Comparison of ENCODE assay signal across 17 cellular contexts in the genomic region with DNA sequence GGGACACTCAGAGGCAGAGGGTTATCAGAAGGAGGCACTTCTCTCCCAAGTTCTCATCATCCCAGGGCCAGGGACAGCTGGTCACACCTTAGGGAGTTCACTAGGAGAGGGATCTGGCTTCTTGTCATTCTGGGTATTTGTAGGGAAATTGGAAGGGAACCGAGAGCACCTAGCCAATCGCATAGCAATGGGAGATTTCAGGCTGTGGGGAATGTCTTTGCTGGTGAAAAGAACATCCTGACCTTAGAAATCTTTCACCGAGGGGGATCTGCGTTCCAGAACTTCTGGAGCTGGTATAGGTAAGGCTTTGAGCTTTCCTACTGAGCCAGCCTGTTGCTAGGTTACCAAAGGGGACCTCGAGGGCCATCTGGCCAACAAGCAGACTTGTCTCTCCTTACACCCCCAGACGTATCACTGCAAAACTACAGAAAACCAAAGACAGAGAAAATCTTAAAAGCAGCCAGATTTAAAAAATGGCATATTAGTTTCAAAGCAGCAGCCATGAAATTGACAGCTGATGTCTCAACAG. TPM values are rescaled to one million over a fixed set of nuclear protein-coding genes. Genes with fewer than 3 reads are reported as not detected.
A peak's percentile ranks its signal among the peaks of the same experiment; 100 is the strongest.
DNase-seq lines count a peak whose midpoint lies in the region; ATAC-seq and TF ChIP-seq lines count a peak whose summit lies in the region.
"Had no signal": no experiment of that assay in that cellular context is flagged by ENCODE, and none has a peak within 500 bp of the region (broad histone marks: within the 10 kb centered on the region; RNA-seq: fewer than 3 reads in every experiment).

No MANE protein-coding gene starts in this region.

- no peak for ATAC-seq in natural killer cell treated with Interleukin-12 subunit alpha and Interleukin-12 subunit beta and Interleukin-15 and Interleukin-18, amount 100 ng/mL, for 72 hours
- no peak for ATAC-seq in natural killer cell
- ATAC-seq in GM21786 (IDR thresholded peaks at IDR 0.05; ENCODE audit: unreplicated experiment): no peak
- ATAC-seq: GM23338 had no signal

- TF ChIP-seq CTCF in natural killer cell (IDR thresholded peaks at IDR 0.05): no peak
- no peak for TF ChIP-seq CTCF in osteocyte (IDR thresholded peaks at IDR 0.05)
- no peak for TF ChIP-seq CTCF in MCF 10A (IDR thresholded peaks at IDR 0.05; ENCODE audit: unreplicated experiment)

- no peak overlapping the region for H3K4me3 Mint-ChIP-seq in natural killer cell treated with Interleukin-12 subunit alpha and Interleukin-12 subunit beta and Interleukin-15 and Interleukin-18, amount 100 ng/mL, for 72 hours
- H3K4me3 Mint-ChIP-seq in natural killer cell (no peak overlapping the region), osteocyte (ENCODE audit: unreplicated experiment) (no peak overlapping the region), MCF 10A (ENCODE audit: unreplicated experiment) (no peak overlapping the region)
- H3K4me3 Mint-ChIP-seq: GM23338 had no signal

- peak overlapping the region in 1 of 2 donors; percentile 12 for H3K27ac Mint-ChIP-seq in natural killer cell treated with Interleukin-12 subunit alpha and Interleukin-12 subunit beta and Interleukin-15 and Interleukin-18, amount 100 ng/mL, for 72 hours
- no peak overlapping the region for H3K27ac Mint-ChIP-seq in natural killer cell
- no peak overlapping the region for H3K27ac Mint-ChIP-seq in osteocyte (ENCODE audit: unreplicated experiment)
- H3K27ac Mint-ChIP-seq in MCF 10A (ENCODE audit: low read depth, unreplicated experiment): no peak overlapping the region
- H3K27ac Mint-ChIP-seq: GM23338 had no signal

- H3K4me1 Mint-ChIP-seq in natural killer cell treated with Interleukin-12 subunit alpha and Interleukin-12 subunit beta and Interleukin-15 and Interleukin-18, amount 100 ng/mL, for 72 hours (ENCODE audit: low read depth in 2 of 2): peaks cover 3 to 12% of the 10 kb centered on the region in 2 donors
- H3K4me1 Mint-ChIP-seq in natural killer cell: no peaks in the 10 kb centered on the region
- H3K4me1 Mint-ChIP-seq in osteocyte (ENCODE audit: unreplicated experiment): no peaks in the 10 kb centered on the region
- peaks cover 4% of the 10 kb centered on the region for H3K4me1 Mint-ChIP-seq in MCF 10A (ENCODE audit: insufficient read depth, unreplicated experiment)
- H3K4me1 Mint-ChIP-seq: CD4-positive, CD25-positive, alpha-beta regulatory T cell; CD8-positive, alpha-beta memory T cell had no signal

- no peaks in the 10 kb centered on the region for H3K36me3 Mint-ChIP-seq in natural killer cell treated with Interleukin-12 subunit alpha and Interleukin-12 subunit beta and Interleukin-15 and Interleukin-18, amount 100 ng/mL, for 72 hours
- H3K36me3 Mint-ChIP-seq in natural killer cell (peaks cover 5% of the 10 kb centered on the region), osteocyte (ENCODE audit: unreplicated experiment) (no peaks in the 10 kb centered on the region), MCF 10A (ENCODE audit: insufficient read depth, unreplicated experiment) (peaks cover 7% of the 10 kb centered on the region)

- intact Hi-C loops in natural killer cell (cut with micrococcal nuclease): no loop called here
- intact Hi-C loops in MCF 10A (cut with micrococcal nuclease): no loop called here

- no TSS peak for BruUV-seq in MCF 10A (replicated peaks; lab: Mats Ljungman, UMichigan)

- H3K27me3 Mint-ChIP-seq in natural killer cell treated with Interleukin-12 subunit alpha and Interleukin-12 subunit beta and Interleukin-15 and Interleukin-18, amount 100 ng/mL, for 72 hours: no peaks in the 10 kb centered on the region
- H3K27me3 Mint-ChIP-seq in natural killer cell (ENCODE audit: low read depth in 2 of 2): no peaks in the 10 kb centered on the region
- peaks cover 23% of the 10 kb centered on the region for H3K27me3 Mint-ChIP-seq in osteocyte (ENCODE audit: unreplicated experiment)
- peaks cover 9% of the 10 kb centered on the region for H3K27me3 Mint-ChIP-seq in MCF 10A (ENCODE audit: insufficient read depth, unreplicated experiment)

- POLR2A ChIA-PET in MCF 10A (lab: Yijun Ruan, JAX): interaction anchor here (0.6 kb wide), 2 partner anchors 18 to 58 kb away, joined by 3 read pairs; no protein-coding TSS in a partner anchor

- DNase-seq in natural killer cell treated with Interleukin-12 subunit alpha and Interleukin-12 subunit beta and Interleukin-15 and Interleukin-18, amount 100 ng/mL, for 72 hours (ENCODE audit: low spot score): peak; percentile 13
- DNase-seq in natural killer cell (no peak), NCI-H524 treated with DMSO at 0.1 percent for 48 hours (lab: John Stamatoyannopoulos, UW) (peak; percentile 9), cerebellar cortex (ENCODE audit: low spot score) (peak; percentile 61), osteocyte (ENCODE audit: extremely low spot score, unreplicated experiment) (peak; percentile 54), GM03348 (ENCODE audit: low spot score) (no peak), MCF 10A (ENCODE audit: unreplicated experiment) (no peak)
- DNase-seq: ACHN; BE2C; CD4-positive, CD25-positive, alpha-beta regulatory T cell; CD8-positive, alpha-beta memory T cell; COR-L47; DMS79 treated with DMSO at 0.1 percent for 48 hours; HCEC 1CT had no signal

- CTCF ChIA-PET in MCF 10A (lab: Yijun Ruan, JAX): interaction anchor here (0.5 to 0.8 kb wide), 4 partner anchors 15 to 813 kb away, joined by 3 read pairs; no protein-coding TSS in a partner anchor

- no peaks in the 10 kb centered on the region for H3K9me3 Mint-ChIP-seq in natural killer cell treated with Interleukin-12 subunit alpha and Interleukin-12 subunit beta and Interleukin-15 and Interleukin-18, amount 100 ng/mL, for 72 hours
- no peaks in the 10 kb centered on the region for H3K9me3 Mint-ChIP-seq in natural killer cell
- H3K9me3 Mint-ChIP-seq in osteocyte (ENCODE audit: unreplicated experiment): no peaks in the 10 kb centered on the region
- H3K9me3 Mint-ChIP-seq in MCF 10A (ENCODE audit: unreplicated experiment): no peaks in the 10 kb centered on the region
- H3K9me3 Mint-ChIP-seq: GM23338 had no signal

RNA-seq across cellular contexts. Expression of a gene that starts 6.8 kb away (rescaled TPM):
- total RNA-seq in natural killer cell treated with Interleukin-12 subunit alpha and Interleukin-12 subunit beta and Interleukin-15 and Interleukin-18, amount 100 ng/mL, for 72 hours: not detected
- total RNA-seq in natural killer cell: not detected
- total RNA-seq in osteocyte: not detected in 2 replicates
- not detected in 2 replicates for total RNA-seq in MCF 10A (2022)
- total RNA-seq: CD4-positive, CD25-positive, alpha-beta regulatory T cell; CD8-positive, alpha-beta memory T cell; GM23338; HT1080 had no signal

RNA-seq across cellular contexts. Expression of a gene that starts 6.9 kb away (rescaled TPM):
- 100 to 1,000 TPM in 1 of 2 donors, 10 to 100 TPM in 1; 62.4 to 116 TPM for total RNA-seq in natural killer cell treated with Interleukin-12 subunit alpha and Interleukin-12 subunit beta and Interleukin-15 and Interleukin-18, amount 100 ng/mL, for 72 hours
- total RNA-seq in natural killer cell (100 to 1,000 TPM; 132 to 175 (median 165) TPM), osteocyte (44.9 and 51.3 TPM in 2 replicates), MCF 10A (2022) (47.4 and 54.4 TPM in 2 replicates)

Comparison
In these comparisons a context has a peak if more than half of its experiments do, and no peak if none do; other contexts are left out.
1. DNase-seq: peak in natural killer cell treated with Interleukin-12 subunit alpha and Interleukin-12 subunit beta and Interleukin-15 and Interleukin-18, amount 100 ng/mL, for 72 hours (single experiment), NCI-H524 treated with DMSO at 0.1 percent for 48 hours (single experiment), cerebellar cortex (single experiment) and osteocyte (single experiment); none in natural killer cell (single experiment), GM03348 (single experiment) and MCF 10A (single experiment).